Comparison of ENCODE assay signal across 6 cellular contexts in the genomic region with DNA sequence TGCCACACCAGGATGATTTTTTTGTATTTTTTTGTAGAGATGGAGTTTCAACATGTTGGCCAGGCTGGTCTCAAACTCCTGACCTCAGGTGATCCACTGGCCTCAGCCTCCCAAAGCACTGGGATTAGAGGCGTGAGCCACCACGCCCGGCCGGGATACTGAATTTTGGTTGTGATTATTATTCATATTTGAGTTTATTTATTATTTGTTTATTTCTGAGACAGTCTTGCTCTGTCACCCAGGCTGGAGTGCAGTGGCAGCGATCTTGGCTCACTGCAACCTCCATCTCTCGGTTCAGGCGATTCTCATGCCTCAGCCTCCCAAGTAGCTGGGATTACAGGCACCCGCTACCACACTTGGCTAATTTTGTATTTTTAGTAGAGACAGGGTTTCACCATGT. TPM values are rescaled to one million over a fixed set of nuclear protein-coding genes. Genes with fewer than 3 reads are reported as not detected.
A peak's percentile ranks its signal among the peaks of the same experiment; 100 is the strongest.
DNase-seq lines count a peak whose midpoint lies in the region; ATAC-seq and TF ChIP-seq lines count a peak whose summit lies in the region.
"Not testable (repeated sequence)": the region's sequence is repeated elsewhere in the genome, so short reads cannot be mapped to it uniquely, and the experiment has no call there.

No MANE protein-coding gene starts in this region.

- POLR2A ChIA-PET in IMR-90 (lab: Charles Lee; ENCODE audit: unreplicated experiment): interaction anchor here (0.6 kb wide), 1 partner anchor 92 kb away, joined by 4 read pairs; no protein-coding TSS in a partner anchor
- POLR2A ChIA-PET in RWPE1 (lab: Yijun Ruan, JAX; ENCODE audit: low non-redundant PET): not testable (repeated sequence)

- not testable (repeated sequence) for H3K36me3 Mint-ChIP-seq in activated CD4-positive, alpha-beta T cell treated with anti-CD3 and anti-CD28 coated beads, Interleukin-2, amount 10 ng/mL, durations not matched to agents 24 days and 14 days (ENCODE audit: low read depth)

- H3K18ac ChIP-seq in IMR-90 (ENCODE audit: low read depth, low read length): not testable (repeated sequence)

- not testable (repeated sequence) for H3K4me3 ChIP-seq in IMR-90 (ENCODE audit: insufficient read depth, low read depth, low read length); esophagus muscularis mucosa

- not testable (repeated sequence) for H2AFZ ChIP-seq in IMR-90 (replicated peaks; ENCODE audit: low read length, poor library complexity)

- H4K8ac ChIP-seq in IMR-90 (ENCODE audit: low read depth in 2 of 2, low read length in 2 of 2): not testable (repeated sequence)

- not testable (repeated sequence) for H3K4me1 ChIP-seq in IMR-90 (ENCODE audit: control insufficient read depth, insufficient read depth, low read length)
- H3K4me1 ChIP-seq in esophagus muscularis mucosa: peaks cover 0 to 11% (median 6%) of the 10 kb centered on the region in 4 donors

- not testable (repeated sequence) for H3K27me3 Mint-ChIP-seq in activated CD4-positive, alpha-beta T cell treated with anti-CD3 and anti-CD28 coated beads, Interleukin-2, amount 10 ng/mL, durations not matched to agents 24 days and 14 days

- not testable (repeated sequence) for H3K23ac ChIP-seq in IMR-90 (ENCODE audit: low read depth, low read length)

- H3K56ac ChIP-seq in IMR-90 (ENCODE audit: extremely low read depth, insufficient read depth, low read length): not testable (repeated sequence)

- not testable (repeated sequence) for H2AK9ac ChIP-seq in IMR-90 (replicated peaks; ENCODE audit: low read depth, low read length, poor library complexity)

- TF ChIP-seq CTCF in IMR-90 (conservative IDR thresholded peaks at IDR 0.05; ENCODE audit: low read depth, low read length); RWPE1 (conservative IDR thresholded peaks at IDR 0.05; ENCODE audit: low read depth); esophagus muscularis mucosa (IDR thresholded peaks at IDR 0.05): not testable (repeated sequence)

- WGBS in IMR-90 (ENCODE audit: extremely low coverage in 2 of 2, insufficient read length in 1 of 2), 2 experiments: no CpG with 5 or more reads among the region's 8 CpGs
- 92% methylated on average over 8 of the region's 8 CpGs for WGBS in esophagus muscularis mucosa

- not testable (repeated sequence) for H2BK5ac ChIP-seq in IMR-90 (ENCODE audit: low read depth, low read length, poor library complexity, severe bottlenecking)

- in situ Hi-C loops in IMR-90 (cut with MboI; ENCODE audit: low sequenced_read_pairs): loop anchor here (10.0 kb wide), 1 partner anchor 109 kb away; no protein-coding TSS in a partner anchor

- CTCF ChIA-PET in IMR-90 (lab: Yijun Ruan, JAX): interaction anchor here (0.7 to 1.9 kb wide), 6 partner anchors 11 to 181 kb away, joined by 3 to 9 read pairs (median 4); no protein-coding TSS in a partner anchor
- CTCF ChIA-PET in RWPE1 (lab: Yijun Ruan, JAX): interaction anchor here (0.7 to 1.0 kb wide), 6 partner anchors 8 to 229 kb away, joined by 3 to 5 read pairs (median 3); partner anchors contain the start of genes COX14 and SMARCD1

- not testable (repeated sequence) for H3K9me3 Mint-ChIP-seq in activated CD4-positive, alpha-beta T cell treated with anti-CD3 and anti-CD28 coated beads, Interleukin-2, amount 10 ng/mL, durations not matched to agents 24 days and 14 days

- not testable (repeated sequence) for H4K20me1 ChIP-seq in IMR-90 (ENCODE audit: insufficient read depth, low read length)

- not testable (repeated sequence) for H3K14ac ChIP-seq in IMR-90 (replicated peaks; ENCODE audit: low read depth, low read length)

- H4K5ac ChIP-seq in IMR-90 (ENCODE audit: low read depth, low read length): not testable (repeated sequence)

- not testable (repeated sequence) for BruUV-seq in IMR-90 (replicated peaks; lab: Mats Ljungman, UMichigan)

- H3K4me1 Mint-ChIP-seq in activated CD4-positive, alpha-beta T cell treated with anti-CD3 and anti-CD28 coated beads, Interleukin-2, amount 10 ng/mL, durations not matched to agents 24 days and 14 days: not testable (repeated sequence)

- H3K27ac Mint-ChIP-seq in activated CD4-positive, alpha-beta T cell treated with anti-CD3 and anti-CD28 coated beads, Interleukin-2, amount 10 ng/mL, durations not matched to agents 24 days and 14 days: peak overlapping the region; percentile 60

- not testable (repeated sequence) for H3K36me3 ChIP-seq in IMR-90 (ENCODE audit: control insufficient read depth, insufficient read depth, low read length); esophagus muscularis mucosa

- H3K27ac ChIP-seq in IMR-90 (ENCODE audit: insufficient read depth, low read length); esophagus muscularis mucosa (replicated peaks in 1 of 4): not testable (repeated sequence)
- H3K27ac ChIP-seq in RWPE1: peak overlapping the region; percentile 47

- H3K9ac ChIP-seq in IMR-90 (ENCODE audit: low read depth, low read length): not testable (repeated sequence)

- peak overlapping the region; percentile 7; the same call in 1 of the 2 replicates for H3K4ac ChIP-seq in IMR-90 (ENCODE audit: low read depth, low read length)

- not testable (repeated sequence) for H3K9me1 ChIP-seq in IMR-90 (ENCODE audit: insufficient read depth, low read length)

- DNase-seq in IMR-90; RWPE1 (ENCODE audit: low spot score); activated CD4-positive, alpha-beta T cell treated with anti-CD3 and anti-CD28 coated beads, Interleukin-2, amount 10 ng/mL, durations not matched to agents 24 days and 14 days: not testable (repeated sequence)
- DNase-seq in esophagus muscularis mucosa (ENCODE audit: extremely low spot score): peak; percentile 60
- DNase-seq in mesenteric fat pad (ENCODE audit: low spot score): peak; percentile 45
- peak; percentile 33 for DNase-seq in sciatic nerve (ENCODE audit: low spot score)

- intact Hi-C loops in IMR-90 (cut with micrococcal nuclease) (loop anchor here (1.0 to 5.0 kb wide), 6 partner anchors 72 to 239 kb away; no protein-coding TSS in a partner anchor), esophagus muscularis mucosa (cut with DNase I) (loop anchor here (5.0 kb wide), 1 partner anchor 237 kb away; no protein-coding TSS in a partner anchor), sciatic nerve (cut with DNase I) (loop anchor here (5.0 kb wide), 1 partner anchor 1498 kb away; a partner anchor contains a TSS)
- intact Hi-C loops in activated CD4-positive, alpha-beta T cell treated with anti-CD3 and anti-CD28 coated beads, Interleukin-2, amount 10 ng/mL, durations not matched to agents 24 days and 14 days (cut with micrococcal nuclease): loop anchor here (1.0 kb wide), 1 partner anchor 182 kb away; no protein-coding TSS in a partner anchor

- not testable (repeated sequence) for H3K4me2 ChIP-seq in IMR-90 (ENCODE audit: low read depth, low read length)

- not testable (repeated sequence) for H3K27me3 ChIP-seq in IMR-90 (ENCODE audit: control insufficient read depth, insufficient read depth, low read length); esophagus muscularis mucosa

- not testable (repeated sequence) for H3K9me3 ChIP-seq in IMR-90 (ENCODE audit: control insufficient read depth, insufficient read depth, low read length); esophagus muscularis mucosa

- H3K79me1 ChIP-seq in IMR-90 (ENCODE audit: low read depth in 1 of 2, low read length in 2 of 2): not testable (repeated sequence)

- TF ChIP-seq EP300 in esophagus muscularis mucosa (IDR thresholded peaks at IDR 0.05): not testable (repeated sequence)

- TF ChIP-seq RAD21 in IMR-90 (IDR thresholded peaks at IDR 0.05; ENCODE audit: low read length): not testable (repeated sequence)

- H4K91ac ChIP-seq in IMR-90 (ENCODE audit: insufficient read depth, low read depth, low read length): not testable (repeated sequence)

- not testable (repeated sequence) for TF ChIP-seq POLR2A in IMR-90 (IDR thresholded peaks at IDR 0.05; ENCODE audit: low read depth, low read length); esophagus muscularis mucosa (IDR thresholded peaks at IDR 0.05; ENCODE audit: low read depth)

- dilution Hi-C loops in IMR-90 (cut with HindIII; ENCODE audit: low sequenced_read_pairs, unreplicated experiment): not testable (repeated sequence)

- not testable (repeated sequence) for H3K4me3 Mint-ChIP-seq in activated CD4-positive, alpha-beta T cell treated with anti-CD3 and anti-CD28 coated beads, Interleukin-2, amount 10 ng/mL, durations not matched to agents 24 days and 14 days

- peak overlapping the region; percentile 43; the same call in 1 of the 2 replicates for H2AK5ac ChIP-seq in IMR-90 (ENCODE audit: low read depth, low read length)

- H2BK120ac ChIP-seq in IMR-90 (ENCODE audit: low read depth, low read length): peak overlapping the region; percentile 35

- H2BK15ac ChIP-seq in IMR-90 (ENCODE audit: low read depth, low read length): 0 out of 3 replicates have a peak overlapping the region, but pooled peaks have one; percentile 40

- not testable (repeated sequence) for ATAC-seq in IMR-90 (ENCODE audit: low read depth); sciatic nerve

- H2BK20ac ChIP-seq in IMR-90 (ENCODE audit: low read depth, low read length): not testable (repeated sequence)

RNA-seq across cellular contexts. Expression of gene LIMA1, which starts 30.7 kb away (rescaled TPM):
- total RNA-seq in IMR-90 (2012; rRNA removed) (163 and 183 TPM in 2 replicates), esophagus muscularis mucosa (10 to 100 TPM; 23.9 to 62.7 (median 37.2) TPM), mesenteric fat pad (163 TPM), sciatic nerve (142 TPM)
- polyA plus RNA-seq in IMR-90 (2012; rRNA removed): 111 and 126 TPM in 2 replicates
- 25.4 and 30.9 TPM in 2 replicates for polyA plus RNA-seq in IMR-90 (2012; cell fraction: cytosol; rRNA removed)
- polyA plus RNA-seq in IMR-90 (2012; cell fraction: nucleus; rRNA removed; ENCODE audit: low replicate concordance): 79.3 and 765 TPM in 2 replicates
- total RNA-seq in activated CD4-positive, alpha-beta T cell treated with anti-CD3 and anti-CD28 coated beads, Interleukin-2, amount 10 ng/mL, durations not matched to agents 24 days and 14 days: 94.6 and 98.2 TPM in 2 replicates
